Comparison of ENCODE assay signal across 26 cellular contexts in genomic region chr3:78991656-78992055, GRCh38.
"Had no signal": no experiment of that assay in that cellular context is flagged by ENCODE, and none has a peak within 500 bp of the region (broad histone marks: within the 10 kb centered on the region; RNA-seq: fewer than 3 reads in every experiment).

No MANE protein-coding gene starts in this region.

- H3K27ac Mint-ChIP-seq: dendritic cell treated with granulocyte-macrophage colony-stimulating factor and Interleukin-4, amounts not matched to agents 40 ng/mL and 50 ng/mL, for 4 days; effector memory CD8-positive, alpha-beta T cell; endodermal cell; immature natural killer cell; mesothelial cell of epicardium had no signal

- H3K27ac ChIP-seq: colonic mucosa, epithelial cell of prostate, foreskin keratinocyte, gastroesophageal sphincter, heart left ventricle, hepatocyte, left lung, lower lobe of right lung had no signal

- H3K4me3 Mint-ChIP-seq: dendritic cell treated with granulocyte-macrophage colony-stimulating factor and Interleukin-4, amounts not matched to agents 40 ng/mL and 50 ng/mL, for 4 days; effector memory CD8-positive, alpha-beta T cell; endodermal cell; immature natural killer cell; mesothelial cell of epicardium had no signal

- H3K4me2 ChIP-seq: hepatocyte had no signal

- H3K36me3 ChIP-seq: colonic mucosa, gastroesophageal sphincter, heart left ventricle, left lung, lower lobe of right lung had no signal

- FAIRE-seq: endometrium, frontal cortex, kidney had no signal

- H3K27me3 Mint-ChIP-seq: dendritic cell treated with granulocyte-macrophage colony-stimulating factor and Interleukin-4, amounts not matched to agents 40 ng/mL and 50 ng/mL, for 4 days; effector memory CD8-positive, alpha-beta T cell had no signal

- H3K4me1 ChIP-seq: foreskin keratinocyte, gastroesophageal sphincter, heart left ventricle, left lung, lower lobe of right lung had no signal

- H3K9me3 ChIP-seq: colonic mucosa, mucosa of descending colon had no signal

- H2AFZ ChIP-seq: hepatocyte had no signal

- H3K4me3 ChIP-seq: colonic mucosa, gastroesophageal sphincter, heart left ventricle, hepatocyte, left lung, lower lobe of right lung, mucosa of descending colon had no signal

- H3K27me3 ChIP-seq: colonic mucosa, foreskin keratinocyte, gastroesophageal sphincter, heart left ventricle, hepatocyte, left lung had no signal

- H3K4me1 Mint-ChIP-seq: immature natural killer cell had no signal

- ATAC-seq: effector memory CD8-positive, alpha-beta T cell; foreskin keratinocyte; gastroesophageal sphincter; heart left ventricle; left cardiac atrium; left lung; left ventricle myocardium superior; lower lobe of right lung had no signal

- DNase-seq: colonic mucosa; cortex of kidney; effector CD8-positive, alpha-beta T cell; effector memory CD8-positive, alpha-beta T cell; endodermal cell; erythroblast; foreskin keratinocyte; heart left ventricle; hypothalamus; immature natural killer cell; islet precursor cell; kidney; kidney glomerular epithelial cell; left cardiac atrium; left lung; left ventricle myocardium superior; lower lobe of right lung; mesenchymal stem cell; mucosa of descending colon had no signal
